In the genomic region with DNA sequence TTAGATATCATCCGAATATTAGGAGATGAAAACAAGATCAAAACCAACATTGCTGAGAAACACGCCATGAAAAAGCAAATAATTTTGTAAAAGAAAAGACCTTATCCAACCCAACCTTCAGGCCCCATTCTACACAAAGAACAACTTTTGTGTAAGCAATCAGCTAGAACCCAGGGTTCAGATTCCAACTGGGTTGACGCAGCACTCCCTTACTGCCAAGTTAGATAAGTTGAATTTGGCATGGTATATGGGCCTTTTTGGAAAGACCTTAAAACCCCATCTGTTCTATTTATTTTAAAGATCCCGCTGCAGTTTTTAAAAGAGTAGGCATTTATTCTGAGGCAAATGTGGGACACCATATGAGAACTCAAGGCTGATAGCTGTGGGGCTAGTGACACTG, we compare ENCODE assay signal across 27 cellular contexts.
"Had no signal": no experiment of that assay in that cellular context is flagged by ENCODE, and none has a peak within 500 bp of the region (broad histone marks: within the 10 kb centered on the region; RNA-seq: fewer than 3 reads in every experiment).

No MANE protein-coding gene starts in this region.

- H3K4me3 ChIP-seq: PC-9, SJCRH30, SK-N-MC had no signal

- H3K4me1 ChIP-seq: SJCRH30 had no signal

- H3K27ac ChIP-seq: PC-9, RWPE1, SJCRH30, SK-N-MC had no signal

- ATAC-seq: Panc1, Right ventricle myocardium inferior, SK-N-SH treated with all-trans-retinoic acid at 6 μM for 48 hours had no signal

- FAIRE-seq: RCC 7860 had no signal

- H3K36me3 ChIP-seq: SJCRH30 had no signal

- H3K9me3 ChIP-seq: SJCRH30 had no signal

- H3K27me3 ChIP-seq: SJCRH30 had no signal

- DNase-seq: Kasumi-1, KG1, MM.1S, MV-4-11, NCI-H1092, NCI-H1105, NCI-H1417 treated with DMSO at 0.1 percent for 48 hours, NCI-H1436 treated with DMSO at 0.1 percent for 48 hours, NCI-H1694 treated with DMSO at 0.1 percent for 48 hours, NCI-H187 treated with DMSO at 0.1 percent for 48 hours, NCI-H2029, NCI-H2171 treated with DMSO at 0.1 percent for 48 hours, NCI-H2227 treated with DMSO at 0.1 percent for 48 hours, NCI-H345, NCI-H510A treated with DMSO at 0.1 percent for 48 hours, NCI-H524 treated with DMSO at 0.1 percent for 48 hours, NCI-H526 treated with DMSO at 0.1 percent for 48 hours, PC-9, SHP77, SIG-M5, SJCRH30 had no signal
